ENCODE assay signal across 1 cellular context in the genomic region with DNA sequence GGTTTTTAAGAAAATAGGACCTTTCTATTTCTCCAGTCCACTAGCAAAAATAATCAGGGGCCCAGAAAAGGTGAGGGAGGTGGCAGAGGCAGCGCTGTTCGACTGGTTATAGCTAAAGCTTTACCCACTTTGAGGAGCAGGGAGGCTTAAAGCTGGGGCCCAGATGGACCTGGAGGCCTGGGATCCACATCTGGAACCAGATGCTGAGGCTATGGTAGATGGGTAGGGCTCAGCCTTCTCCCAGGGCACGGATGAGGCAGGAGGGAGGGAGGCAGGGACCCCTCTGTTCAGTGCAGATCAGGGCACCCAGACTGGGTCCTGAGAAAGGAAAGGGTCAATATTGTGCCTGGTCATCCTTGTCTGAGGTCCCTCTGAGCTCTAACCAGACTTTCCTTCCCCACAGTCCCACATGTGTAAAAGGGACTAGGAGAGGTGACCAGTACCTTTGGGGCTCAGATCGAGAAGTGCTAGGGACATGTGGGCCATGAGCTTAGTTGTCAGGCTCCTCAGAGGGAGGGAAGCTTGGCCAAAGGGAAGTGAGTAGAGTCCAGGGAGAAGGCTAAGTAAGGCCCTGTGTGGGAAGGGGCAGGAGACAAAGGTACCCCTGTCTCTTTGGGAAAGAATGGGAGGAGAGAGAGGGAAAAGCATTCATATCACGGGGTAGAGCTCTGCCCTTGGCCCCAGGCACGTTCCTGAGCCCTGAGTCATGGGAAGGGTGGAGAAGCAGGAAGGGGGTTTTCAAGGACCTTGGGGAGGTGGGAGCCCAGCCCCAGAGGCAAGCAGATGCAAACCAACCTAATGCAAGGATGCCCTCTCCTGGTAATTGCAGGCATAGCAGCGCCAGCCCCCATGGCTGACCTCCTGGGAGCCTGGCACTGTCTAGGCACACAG.
TF ChIP-seq lines count a peak whose summit lies in the region.

No MANE protein-coding gene starts in this region.

TF ChIP-seq in HepG2, 621 proteins besides CTCF, POLR2A, EP300 and RAD21 (continued from another document and continues in another):
- TF ChIP-seq MIER3 (CRISPR knock-in tag; IDR thresholded peaks at IDR 0.05; ENCODE audit: borderline replicate concordance) (peak; percentile 70), ZSCAN22 (CRISPR knock-in tag; IDR thresholded peaks at IDR 0.05) (no peak), SRF (IDR thresholded peaks at IDR 0.05; ENCODE audit: low read depth, low read length) (0 out of 2 replicates have a peak, but pooled peaks have one; percentile 19), FOSL2 (CRISPR knock-in tag; IDR thresholded peaks at IDR 0.05) (peak; percentile 100), ZSCAN21 (CRISPR knock-in tag; IDR thresholded peaks at IDR 0.05; ENCODE audit: borderline replicate concordance) (0 out of 2 replicates have a peak, but pooled peaks have one; percentile 38), ZNF563 (CRISPR knock-in tag; IDR thresholded peaks at IDR 0.05) (0 out of 2 replicates have a peak, but pooled peaks have one; percentile 28), TBX3 (IDR thresholded peaks at IDR 0.05; ENCODE audit: borderline replicate concordance) (0 out of 2 replicates have a peak, but pooled peaks have one; percentile 24), ZNF556 (CRISPR knock-in tag; IDR thresholded peaks at IDR 0.05; ENCODE audit: borderline replicate concordance) (peak; percentile 83; the same call in 1 of the 2 replicates), ZNF749 (CRISPR knock-in tag; IDR thresholded peaks at IDR 0.05; ENCODE audit: borderline replicate concordance) (0 out of 2 replicates have a peak, but pooled peaks have one; percentile 33), NCOA2 (CRISPR knock-in tag; IDR thresholded peaks at IDR 0.05) (peak; percentile 94), FOSL1 (CRISPR knock-in tag; IDR thresholded peaks at IDR 0.05; ENCODE audit: borderline replicate concordance) (peak; percentile 99), GTF3A (CRISPR knock-in tag; conservative IDR thresholded peaks at IDR 0.05) (0 out of 2 replicates have a peak, but pooled peaks have one; percentile 68), ZNF747 (CRISPR knock-in tag; IDR thresholded peaks at IDR 0.05; ENCODE audit: borderline replicate concordance) (peak; percentile 92), POLR2AphosphoS2 (IDR thresholded peaks at IDR 0.05; ENCODE audit: low read depth, low read length) (peak; percentile 71; the same call in 1 of the 2 replicates), ZNF230 (CRISPR knock-in tag; IDR thresholded peaks at IDR 0.05) (peak; percentile 77; the same call in 1 of the 2 replicates), ELF1 (CRISPR knock-in tag; IDR thresholded peaks at IDR 0.05) (peak; percentile 73), NPAS2 (CRISPR knock-in tag; IDR thresholded peaks at IDR 0.05; ENCODE audit: borderline replicate concordance) (no peak), ZNF879 (CRISPR knock-in tag; IDR thresholded peaks at IDR 0.05) (no peak), TSC22D2 (CRISPR knock-in tag; IDR thresholded peaks at IDR 0.05; ENCODE audit: borderline replicate concordance) (0 out of 2 replicates have a peak, but pooled peaks have one; percentile 2), KMT2A (CRISPR knock-in tag; IDR thresholded peaks at IDR 0.05) (peak; percentile 60; the same call in 1 of the 2 replicates), HOXA3 (CRISPR knock-in tag; IDR thresholded peaks at IDR 0.05) (peak; percentile 67), NCOA1 (CRISPR knock-in tag; IDR thresholded peaks at IDR 0.05) (0 out of 2 replicates have a peak, but pooled peaks have one; percentile 75), NR2F1 (CRISPR knock-in tag; IDR thresholded peaks at IDR 0.05) (peak; percentile 79 to 83; a peak in 3 of 4 replicates), ZNF292 (CRISPR knock-in tag; IDR thresholded peaks at IDR 0.05; ENCODE audit: borderline replicate concordance, low read depth) (peak; percentile 71; the same call in 1 of the 2 replicates), ZNF501 (CRISPR knock-in tag; IDR thresholded peaks at IDR 0.05) (0 out of 2 replicates have a peak, but pooled peaks have one; percentile 54), ZFX (CRISPR knock-in tag; IDR thresholded peaks at IDR 0.05; ENCODE audit: low read depth) (peak; percentile 79; the same call in 1 of the 2 replicates), SMC3 (IDR thresholded peaks at IDR 0.05; ENCODE audit: low read length) (peak; percentile 97), TCF12 (IDR thresholded peaks at IDR 0.05) (no peak), TCF12 (CRISPR knock-in tag; IDR thresholded peaks at IDR 0.05) (0 out of 2 replicates have a peak, but pooled peaks have one; percentile 36)
- TF ChIP-seq, protein P1, sequence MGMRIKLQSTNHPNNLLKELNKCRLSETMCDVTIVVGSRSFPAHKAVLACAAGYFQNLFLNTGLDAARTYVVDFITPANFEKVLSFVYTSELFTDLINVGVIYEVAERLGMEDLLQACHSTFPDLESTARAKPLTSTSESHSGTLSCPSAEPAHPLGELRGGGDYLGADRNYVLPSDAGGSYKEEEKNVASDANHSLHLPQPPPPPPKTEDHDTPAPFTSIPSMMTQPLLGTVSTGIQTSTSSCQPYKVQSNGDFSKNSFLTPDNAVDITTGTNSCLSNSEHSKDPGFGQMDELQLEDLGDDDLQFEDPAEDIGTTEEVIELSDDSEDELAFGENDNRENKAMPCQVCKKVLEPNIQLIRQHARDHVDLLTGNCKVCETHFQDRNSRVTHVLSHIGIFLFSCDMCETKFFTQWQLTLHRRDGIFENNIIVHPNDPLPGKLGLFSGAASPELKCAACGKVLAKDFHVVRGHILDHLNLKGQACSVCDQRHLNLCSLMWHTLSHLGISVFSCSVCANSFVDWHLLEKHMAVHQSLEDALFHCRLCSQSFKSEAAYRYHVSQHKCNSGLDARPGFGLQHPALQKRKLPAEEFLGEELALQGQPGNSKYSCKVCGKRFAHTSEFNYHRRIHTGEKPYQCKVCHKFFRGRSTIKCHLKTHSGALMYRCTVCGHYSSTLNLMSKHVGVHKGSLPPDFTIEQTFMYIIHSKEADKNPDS (CRISPR knock-in tag; IDR thresholded peaks at IDR 0.05) = peak; percentile 73; the same call in 1 of the 2 replicates
- TF ChIP-seq, protein P2, sequence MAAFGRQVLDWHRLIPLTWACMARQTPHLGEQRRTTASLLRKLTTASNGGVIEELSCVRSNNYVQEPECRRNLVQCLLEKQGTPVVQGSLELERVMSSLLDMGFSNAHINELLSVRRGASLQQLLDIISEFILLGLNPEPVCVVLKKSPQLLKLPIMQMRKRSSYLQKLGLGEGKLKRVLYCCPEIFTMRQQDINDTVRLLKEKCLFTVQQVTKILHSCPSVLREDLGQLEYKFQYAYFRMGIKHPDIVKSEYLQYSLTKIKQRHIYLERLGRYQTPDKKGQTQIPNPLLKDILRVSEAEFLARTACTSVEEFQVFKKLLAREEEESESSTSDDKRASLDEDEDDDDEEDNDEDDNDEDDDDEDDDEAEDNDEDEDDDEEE (CRISPR knock-in tag; IDR thresholded peaks at IDR 0.05) = peak; percentile 84; the same call in 1 of the 2 replicates
- TF ChIP-seq, protein P3, sequence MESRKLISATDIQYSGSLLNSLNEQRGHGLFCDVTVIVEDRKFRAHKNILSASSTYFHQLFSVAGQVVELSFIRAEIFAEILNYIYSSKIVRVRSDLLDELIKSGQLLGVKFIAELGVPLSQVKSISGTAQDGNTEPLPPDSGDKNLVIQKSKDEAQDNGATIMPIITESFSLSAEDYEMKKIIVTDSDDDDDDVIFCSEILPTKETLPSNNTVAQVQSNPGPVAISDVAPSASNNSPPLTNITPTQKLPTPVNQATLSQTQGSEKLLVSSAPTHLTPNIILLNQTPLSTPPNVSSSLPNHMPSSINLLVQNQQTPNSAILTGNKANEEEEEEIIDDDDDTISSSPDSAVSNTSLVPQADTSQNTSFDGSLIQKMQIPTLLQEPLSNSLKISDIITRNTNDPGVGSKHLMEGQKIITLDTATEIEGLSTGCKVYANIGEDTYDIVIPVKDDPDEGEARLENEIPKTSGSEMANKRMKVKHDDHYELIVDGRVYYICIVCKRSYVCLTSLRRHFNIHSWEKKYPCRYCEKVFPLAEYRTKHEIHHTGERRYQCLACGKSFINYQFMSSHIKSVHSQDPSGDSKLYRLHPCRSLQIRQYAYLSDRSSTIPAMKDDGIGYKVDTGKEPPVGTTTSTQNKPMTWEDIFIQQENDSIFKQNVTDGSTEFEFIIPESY (CRISPR knock-in tag; IDR thresholded peaks at IDR 0.05) = peak; percentile 41
- TF ChIP-seq, protein P4, sequence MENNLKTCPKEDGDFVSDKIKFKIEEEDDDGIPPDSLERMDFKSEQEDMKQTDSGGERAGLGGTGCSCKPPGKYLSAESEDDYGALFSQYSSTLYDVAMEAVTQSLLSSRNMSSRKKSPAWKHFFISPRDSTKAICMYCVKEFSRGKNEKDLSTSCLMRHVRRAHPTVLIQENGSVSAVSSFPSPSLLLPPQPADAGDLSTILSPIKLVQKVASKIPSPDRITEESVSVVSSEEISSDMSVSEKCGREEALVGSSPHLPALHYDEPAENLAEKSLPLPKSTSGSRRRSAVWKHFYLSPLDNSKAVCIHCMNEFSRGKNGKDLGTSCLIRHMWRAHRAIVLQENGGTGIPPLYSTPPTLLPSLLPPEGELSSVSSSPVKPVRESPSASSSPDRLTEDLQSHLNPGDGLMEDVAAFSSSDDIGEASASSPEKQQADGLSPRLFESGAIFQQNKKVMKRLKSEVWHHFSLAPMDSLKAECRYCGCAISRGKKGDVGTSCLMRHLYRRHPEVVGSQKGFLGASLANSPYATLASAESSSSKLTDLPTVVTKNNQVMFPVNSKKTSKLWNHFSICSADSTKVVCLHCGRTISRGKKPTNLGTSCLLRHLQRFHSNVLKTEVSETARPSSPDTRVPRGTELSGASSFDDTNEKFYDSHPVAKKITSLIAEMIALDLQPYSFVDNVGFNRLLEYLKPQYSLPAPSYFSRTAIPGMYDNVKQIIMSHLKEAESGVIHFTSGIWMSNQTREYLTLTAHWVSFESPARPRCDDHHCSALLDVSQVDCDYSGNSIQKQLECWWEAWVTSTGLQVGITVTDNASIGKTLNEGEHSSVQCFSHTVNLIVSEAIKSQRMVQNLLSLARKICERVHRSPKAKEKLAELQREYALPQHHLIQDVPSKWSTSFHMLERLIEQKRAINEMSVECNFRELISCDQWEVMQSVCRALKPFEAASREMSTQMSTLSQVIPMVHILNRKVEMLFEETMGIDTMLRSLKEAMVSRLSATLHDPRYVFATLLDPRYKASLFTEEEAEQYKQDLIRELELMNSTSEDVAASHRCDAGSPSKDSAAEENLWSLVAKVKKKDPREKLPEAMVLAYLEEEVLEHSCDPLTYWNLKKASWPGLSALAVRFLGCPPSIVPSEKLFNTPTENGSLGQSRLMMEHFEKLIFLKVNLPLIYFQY (CRISPR knock-in tag; IDR thresholded peaks at IDR 0.05; ENCODE audit: borderline replicate concordance) = 0 out of 2 replicates have a peak, but pooled peaks have one; percentile 38
- TF ChIP-seq, protein P5, sequence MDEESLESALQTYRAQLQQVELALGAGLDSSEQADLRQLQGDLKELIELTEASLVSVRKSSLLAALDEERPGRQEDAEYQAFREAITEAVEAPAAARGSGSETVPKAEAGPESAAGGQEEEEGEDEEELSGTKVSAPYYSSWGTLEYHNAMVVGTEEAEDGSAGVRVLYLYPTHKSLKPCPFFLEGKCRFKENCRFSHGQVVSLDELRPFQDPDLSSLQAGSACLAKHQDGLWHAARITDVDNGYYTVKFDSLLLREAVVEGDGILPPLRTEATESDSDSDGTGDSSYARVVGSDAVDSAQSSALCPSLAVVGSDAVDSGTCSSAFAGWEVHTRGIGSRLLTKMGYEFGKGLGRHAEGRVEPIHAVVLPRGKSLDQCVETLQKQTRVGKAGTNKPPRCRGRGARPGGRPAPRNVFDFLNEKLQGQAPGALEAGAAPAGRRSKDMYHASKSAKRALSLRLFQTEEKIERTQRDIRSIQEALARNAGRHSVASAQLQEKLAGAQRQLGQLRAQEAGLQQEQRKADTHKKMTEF (CRISPR knock-in tag; IDR thresholded peaks at IDR 0.05) = peak; percentile 91
- TF ChIP-seq, protein P6, sequence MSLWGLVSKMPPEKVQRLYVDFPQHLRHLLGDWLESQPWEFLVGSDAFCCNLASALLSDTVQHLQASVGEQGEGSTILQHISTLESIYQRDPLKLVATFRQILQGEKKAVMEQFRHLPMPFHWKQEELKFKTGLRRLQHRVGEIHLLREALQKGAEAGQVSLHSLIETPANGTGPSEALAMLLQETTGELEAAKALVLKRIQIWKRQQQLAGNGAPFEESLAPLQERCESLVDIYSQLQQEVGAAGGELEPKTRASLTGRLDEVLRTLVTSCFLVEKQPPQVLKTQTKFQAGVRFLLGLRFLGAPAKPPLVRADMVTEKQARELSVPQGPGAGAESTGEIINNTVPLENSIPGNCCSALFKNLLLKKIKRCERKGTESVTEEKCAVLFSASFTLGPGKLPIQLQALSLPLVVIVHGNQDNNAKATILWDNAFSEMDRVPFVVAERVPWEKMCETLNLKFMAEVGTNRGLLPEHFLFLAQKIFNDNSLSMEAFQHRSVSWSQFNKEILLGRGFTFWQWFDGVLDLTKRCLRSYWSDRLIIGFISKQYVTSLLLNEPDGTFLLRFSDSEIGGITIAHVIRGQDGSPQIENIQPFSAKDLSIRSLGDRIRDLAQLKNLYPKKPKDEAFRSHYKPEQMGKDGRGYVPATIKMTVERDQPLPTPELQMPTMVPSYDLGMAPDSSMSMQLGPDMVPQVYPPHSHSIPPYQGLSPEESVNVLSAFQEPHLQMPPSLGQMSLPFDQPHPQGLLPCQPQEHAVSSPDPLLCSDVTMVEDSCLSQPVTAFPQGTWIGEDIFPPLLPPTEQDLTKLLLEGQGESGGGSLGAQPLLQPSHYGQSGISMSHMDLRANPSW (CRISPR knock-in tag; IDR thresholded peaks at IDR 0.05; ENCODE audit: borderline replicate concordance) = peak; percentile 66; the same call in 1 of the 2 replicates
- TF ChIP-seq, protein P7, sequence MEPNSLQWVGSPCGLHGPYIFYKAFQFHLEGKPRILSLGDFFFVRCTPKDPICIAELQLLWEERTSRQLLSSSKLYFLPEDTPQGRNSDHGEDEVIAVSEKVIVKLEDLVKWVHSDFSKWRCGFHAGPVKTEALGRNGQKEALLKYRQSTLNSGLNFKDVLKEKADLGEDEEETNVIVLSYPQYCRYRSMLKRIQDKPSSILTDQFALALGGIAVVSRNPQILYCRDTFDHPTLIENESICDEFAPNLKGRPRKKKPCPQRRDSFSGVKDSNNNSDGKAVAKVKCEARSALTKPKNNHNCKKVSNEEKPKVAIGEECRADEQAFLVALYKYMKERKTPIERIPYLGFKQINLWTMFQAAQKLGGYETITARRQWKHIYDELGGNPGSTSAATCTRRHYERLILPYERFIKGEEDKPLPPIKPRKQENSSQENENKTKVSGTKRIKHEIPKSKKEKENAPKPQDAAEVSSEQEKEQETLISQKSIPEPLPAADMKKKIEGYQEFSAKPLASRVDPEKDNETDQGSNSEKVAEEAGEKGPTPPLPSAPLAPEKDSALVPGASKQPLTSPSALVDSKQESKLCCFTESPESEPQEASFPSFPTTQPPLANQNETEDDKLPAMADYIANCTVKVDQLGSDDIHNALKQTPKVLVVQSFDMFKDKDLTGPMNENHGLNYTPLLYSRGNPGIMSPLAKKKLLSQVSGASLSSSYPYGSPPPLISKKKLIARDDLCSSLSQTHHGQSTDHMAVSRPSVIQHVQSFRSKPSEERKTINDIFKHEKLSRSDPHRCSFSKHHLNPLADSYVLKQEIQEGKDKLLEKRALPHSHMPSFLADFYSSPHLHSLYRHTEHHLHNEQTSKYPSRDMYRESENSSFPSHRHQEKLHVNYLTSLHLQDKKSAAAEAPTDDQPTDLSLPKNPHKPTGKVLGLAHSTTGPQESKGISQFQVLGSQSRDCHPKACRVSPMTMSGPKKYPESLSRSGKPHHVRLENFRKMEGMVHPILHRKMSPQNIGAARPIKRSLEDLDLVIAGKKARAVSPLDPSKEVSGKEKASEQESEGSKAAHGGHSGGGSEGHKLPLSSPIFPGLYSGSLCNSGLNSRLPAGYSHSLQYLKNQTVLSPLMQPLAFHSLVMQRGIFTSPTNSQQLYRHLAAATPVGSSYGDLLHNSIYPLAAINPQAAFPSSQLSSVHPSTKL (CRISPR knock-in tag; IDR thresholded peaks at IDR 0.05) = peak; percentile 92
- TF ChIP-seq, protein P8, sequence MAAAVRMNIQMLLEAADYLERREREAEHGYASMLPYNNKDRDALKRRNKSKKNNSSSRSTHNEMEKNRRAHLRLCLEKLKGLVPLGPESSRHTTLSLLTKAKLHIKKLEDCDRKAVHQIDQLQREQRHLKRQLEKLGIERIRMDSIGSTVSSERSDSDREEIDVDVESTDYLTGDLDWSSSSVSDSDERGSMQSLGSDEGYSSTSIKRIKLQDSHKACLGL (CRISPR knock-in tag; IDR thresholded peaks at IDR 0.05) = no peak
